Comparison of ENCODE assay signal across 23 cellular contexts in genomic region chr1:20538227-20538626, GRCh38. TPM values are rescaled to one million over a fixed set of nuclear protein-coding genes. Genes with fewer than 3 reads are reported as not detected.
"Had no signal": no experiment of that assay in that cellular context is flagged by ENCODE, and none has a peak within 500 bp of the region (broad histone marks: within the 10 kb centered on the region; RNA-seq: fewer than 3 reads in every experiment).

No MANE protein-coding gene starts in this region.

- H3K36me3 Mint-ChIP-seq: activated CD8-positive, alpha-beta memory T cell treated with anti-CD3 and anti-CD28 coated beads, Interleukin-2, amount 10 ng/mL, durations not matched to agents 7 days and 5 days; natural killer cell had no signal

- H3K4me1 Mint-ChIP-seq: activated CD4-positive, alpha-beta T cell treated with anti-CD3 and anti-CD28 coated beads, Interleukin-2, amount 10 ng/mL, durations not matched to agents 24 days and 14 days; activated CD8-positive, alpha-beta memory T cell treated with anti-CD3 and anti-CD28 coated beads, Interleukin-2, amount 10 ng/mL, durations not matched to agents 7 days and 5 days; activated naive CD8-positive, alpha-beta T cell treated with anti-CD3 and anti-CD28 coated beads, Interleukin-2, amount 50 U/mL, for 24 hours; endodermal cell; natural killer cell had no signal

- H3K4me3 Mint-ChIP-seq: activated CD4-positive, alpha-beta T cell treated with anti-CD3 and anti-CD28 coated beads, Interleukin-2, amount 10 ng/mL, durations not matched to agents 24 days and 14 days; activated CD8-positive, alpha-beta memory T cell treated with anti-CD3 and anti-CD28 coated beads, Interleukin-2, amount 10 ng/mL, durations not matched to agents 7 days and 5 days; activated CD8-positive, alpha-beta T cell treated with anti-CD3 and anti-CD28 coated beads for 36 hours; activated naive CD8-positive, alpha-beta T cell treated with anti-CD3 and anti-CD28 coated beads, Interleukin-2, amount 50 U/mL, for 24 hours; endodermal cell; natural killer cell had no signal

- ATAC-seq: activated CD4-positive, CD25-positive, alpha-beta regulatory T cell treated with anti-CD3 and anti-CD28 coated beads, Interleukin-2, amount 50 U/mL, for 24 hours; activated CD8-positive, alpha-beta memory T cell treated with anti-CD3 and anti-CD28 coated beads, Interleukin-2, amount 10 ng/mL, durations not matched to agents 7 days and 5 days; activated CD8-positive, alpha-beta T cell treated with anti-CD3 and anti-CD28 coated beads for 36 hours; activated naive CD8-positive, alpha-beta T cell treated with anti-CD3 and anti-CD28 coated beads, Interleukin-2, amount 50 U/mL, for 24 hours; gastrocnemius medialis; left ventricle myocardium superior; natural killer cell had no signal

- DNase-seq: activated CD4-positive, alpha-beta T cell treated with anti-CD3 and anti-CD28 coated beads, Interleukin-2, amount 10 ng/mL, durations not matched to agents 24 days and 14 days; activated CD8-positive, alpha-beta memory T cell treated with anti-CD3 and anti-CD28 coated beads, Interleukin-2, amount 10 ng/mL, durations not matched to agents 7 days and 5 days; activated CD8-positive, alpha-beta T cell treated with anti-CD3 and anti-CD28 coated beads for 36 hours; activated gamma-delta T cell; activated naive CD4-positive, alpha-beta T cell treated with anti-CD3 and anti-CD28 coated beads, Interleukin-2, amount 50 U/mL, for 16 hours; activated naive CD8-positive, alpha-beta T cell treated with anti-CD3 and anti-CD28 coated beads, Interleukin-2, amount 50 U/mL, for 24 hours; activated T-cell treated with anti-CD3 and anti-CD28 coated beads for 4 hours; cerebellar nuclear complex; endodermal cell; esophagus squamous epithelium; gastrocnemius medialis; hypothalamus; left ventricle myocardium superior; mammary epithelial cell; midbrain; natural killer cell; spleen; stimulated activated CD4-positive, alpha-beta T cell treated with anti-CD3 and anti-CD28 coated beads, Interleukin-4, amount 100 ng/mL, for 1 hour; stimulated activated naive CD4-positive, alpha-beta T cell; testis; upper lobe of left lung had no signal

- H3K9me3 Mint-ChIP-seq: activated CD4-positive, alpha-beta T cell treated with anti-CD3 and anti-CD28 coated beads, Interleukin-2, amount 10 ng/mL, durations not matched to agents 24 days and 14 days; activated CD8-positive, alpha-beta T cell treated with anti-CD3 and anti-CD28 coated beads for 36 hours; activated naive CD8-positive, alpha-beta T cell treated with anti-CD3 and anti-CD28 coated beads, Interleukin-2, amount 50 U/mL, for 24 hours; endodermal cell; natural killer cell had no signal

- H3K27ac Mint-ChIP-seq: activated CD4-positive, alpha-beta T cell treated with anti-CD3 and anti-CD28 coated beads, Interleukin-2, amount 10 ng/mL, durations not matched to agents 24 days and 14 days; activated CD8-positive, alpha-beta memory T cell treated with anti-CD3 and anti-CD28 coated beads, Interleukin-2, amount 10 ng/mL, durations not matched to agents 7 days and 5 days; activated CD8-positive, alpha-beta T cell treated with anti-CD3 and anti-CD28 coated beads for 36 hours; activated naive CD8-positive, alpha-beta T cell treated with anti-CD3 and anti-CD28 coated beads, Interleukin-2, amount 50 U/mL, for 24 hours; endodermal cell; natural killer cell had no signal

RNA-seq across cellular contexts. Expression of gene FAM43B, which starts 14.1 kb away (rescaled TPM):
- total RNA-seq: activated CD4-positive, alpha-beta T cell treated with anti-CD3 and anti-CD28 coated beads, Interleukin-2, amount 10 ng/mL, durations not matched to agents 24 days and 14 days; activated CD8-positive, alpha-beta memory T cell treated with anti-CD3 and anti-CD28 coated beads, Interleukin-2, amount 10 ng/mL, durations not matched to agents 7 days and 5 days; activated CD8-positive, alpha-beta T cell treated with anti-CD3 and anti-CD28 coated beads for 36 hours; natural killer cell had no signal

RNA-seq across cellular contexts. Expression of gene CDA, which starts 50.7 kb away (rescaled TPM):
- total RNA-seq: activated CD4-positive, alpha-beta T cell treated with anti-CD3 and anti-CD28 coated beads, Interleukin-2, amount 10 ng/mL, durations not matched to agents 24 days and 14 days; activated CD8-positive, alpha-beta memory T cell treated with anti-CD3 and anti-CD28 coated beads, Interleukin-2, amount 10 ng/mL, durations not matched to agents 7 days and 5 days; activated CD8-positive, alpha-beta T cell treated with anti-CD3 and anti-CD28 coated beads for 36 hours; osteocyte had no signal
